ENCODE assay signal across 32 cellular contexts in the genomic region with DNA sequence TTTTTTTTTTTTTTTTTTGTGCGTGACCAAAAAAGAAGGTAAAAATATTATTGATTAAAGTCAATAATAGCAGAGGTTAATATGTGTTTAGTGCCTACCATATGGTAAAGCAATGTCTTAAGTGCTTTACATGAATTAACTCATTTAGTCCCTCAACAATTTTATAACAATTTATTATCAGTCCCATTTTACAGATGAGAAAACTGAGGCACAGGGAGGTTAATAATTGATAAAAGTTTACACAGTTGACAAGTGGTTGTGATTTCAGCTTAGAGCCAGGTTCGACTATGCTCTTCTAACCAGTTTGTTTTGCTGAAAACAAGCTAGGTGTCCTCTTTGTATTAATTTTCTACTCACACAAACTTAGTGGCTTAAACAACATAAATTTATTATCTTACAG.
DNase-seq lines count a peak whose midpoint lies in the region; ATAC-seq, FAIRE-seq and TF ChIP-seq lines count a peak whose summit lies in the region.
"Had no signal": no experiment of that assay in that cellular context is flagged by ENCODE, and none has a peak within 500 bp of the region (broad histone marks: within the 10 kb centered on the region; RNA-seq: fewer than 3 reads in every experiment).

No MANE protein-coding gene starts in this region.

- TF ChIP-seq POLR2A in HepG2 (IDR thresholded peaks at IDR 0.05; ENCODE audit: insufficient read depth in 1 of 2, low read depth in 2 of 2, low read length in 2 of 2) (no peak), right lobe of liver (IDR thresholded peaks at IDR 0.05) (no peak), K562 (conservative IDR thresholded peaks at IDR 0.05) (no peak)

- WGBS in HepG2 (ENCODE audit: low lambda C conversion rate), result 93% methylated on average over 2 of the region's 2 CpGs
- 95% methylated on average over 2 of the region's 2 CpGs for WGBS in right lobe of liver (ENCODE audit: insufficient coverage, low coverage, low lambda C conversion rate, missing lambda C conversion rate)
- 78% methylated on average over 2 of the region's 2 CpGs for WGBS in K562 (ENCODE audit: insufficient coverage, low coverage, missing lambda C conversion rate)

- TF ChIP-seq RAD21 in HepG2 (CRISPR knock-in tag; IDR thresholded peaks at IDR 0.05), result no peak
- TF ChIP-seq RAD21 in K562 (CRISPR knock-in tag; conservative IDR thresholded peaks at IDR 0.05 in 1 of 2, IDR thresholded peaks at IDR 0.05 in 1 of 2), result no peak

- H3K27ac ChIP-seq in HepG2 (ENCODE audit: extremely low read length, insufficient read depth, low read length) (no peak overlapping the region), right lobe of liver (no peak overlapping the region), K562 (ENCODE audit: extremely low read depth, low read depth, low read length) (no peak overlapping the region), osteoblast (ENCODE audit: low read depth, low read length) (no peak overlapping the region)
- H3K27ac ChIP-seq: 22Rv1; A549; BLaER1; BLaER1 treated with 17β-estradiol and CSF1 and Interleukin-3, amounts not matched to agents 10 nM and 100 nM; C4-2B had no signal

- H3K4me2 ChIP-seq in HepG2 (ENCODE audit: low read depth, low read length), result no peak overlapping the region
- no peak overlapping the region for H3K4me2 ChIP-seq in K562 (ENCODE audit: insufficient read depth, low read length)
- H3K4me2 ChIP-seq in osteoblast (ENCODE audit: insufficient read depth, low read length), result no peak overlapping the region
- H3K4me2 ChIP-seq: A549; BLaER1; BLaER1 treated with 17β-estradiol and CSF1 and Interleukin-3, amounts not matched to agents 10 nM and 100 nM had no signal

- no peak for FAIRE-seq in HepG2 (lab: Jason Lieb, UNC)
- FAIRE-seq in K562 (lab: Jason Lieb, UNC), result no peak
- FAIRE-seq: A204.1, A549 had no signal

- no peak overlapping the region for H3K9ac ChIP-seq in HepG2 (ENCODE audit: insufficient read depth, low read depth, low read length)
- no peak overlapping the region for H3K9ac ChIP-seq in K562 (ENCODE audit: insufficient read depth in 1 of 2, low read depth in 2 of 2, low read length in 2 of 2)
- H3K9ac ChIP-seq: BLaER1; BLaER1 treated with 17β-estradiol and CSF1 and Interleukin-3, amounts not matched to agents 10 nM and 100 nM had no signal

- no peaks in the 10 kb centered on the region for H4K20me1 ChIP-seq in HepG2 (ENCODE audit: insufficient read depth, low read length)
- no peaks in the 10 kb centered on the region for H4K20me1 ChIP-seq in K562 (replicated peaks; ENCODE audit: control insufficient read depth, insufficient read depth, low read length)
- H4K20me1 ChIP-seq in osteoblast (ENCODE audit: insufficient read depth, low read length), result no peaks in the 10 kb centered on the region
- H4K20me1 ChIP-seq: BLaER1 had no signal

- no peak for ATAC-seq in HepG2
- ATAC-seq in right lobe of liver, result no peak
- ATAC-seq in K562, result no peak
- ATAC-seq: A549; CD8-positive, alpha-beta T cell had no signal

- TF ChIP-seq EP300 in HepG2 (IDR thresholded peaks at IDR 0.05; ENCODE audit: low read depth in 2 of 2, low read length in 2 of 2), result no peak
- TF ChIP-seq EP300 in HepG2 (CRISPR knock-in tag; IDR thresholded peaks at IDR 0.05; ENCODE audit: borderline replicate concordance), result no peak
- no peak for TF ChIP-seq EP300 in K562 (IDR thresholded peaks at IDR 0.05; ENCODE audit: low read length)

- H2AFZ ChIP-seq in HepG2 (ENCODE audit: low read length), result no peak overlapping the region
- no peak overlapping the region for H2AFZ ChIP-seq in K562 (ENCODE audit: low read depth, low read length)
- H2AFZ ChIP-seq in osteoblast (ENCODE audit: low read length), result no peak overlapping the region

- DNase-seq in HepG2 (ENCODE audit: low spot score), result no peak
- DNase-seq in right lobe of liver, result no peak
- DNase-seq in K562 (ENCODE audit: extremely low read depth in 1 of 4, low spot score in 3 of 4), result no peak
- peak; percentile 17 for DNase-seq in osteoblast (ENCODE audit: insufficient read length, low spot score, missing footprints)
- no peak for DNase-seq in NCI-H524 (lab: John Stamatoyannopoulos, UW)
- DNase-seq in T-helper 1 cell, result no peak
- DNase-seq: 8988T; ACHN; AML-193; BE2C; C1 segment of cervical spinal cord; Caco-2; Calu3; CD4-positive, alpha-beta memory T cell; CD4-positive, alpha-beta T cell; CD4-positive, CD25-positive, alpha-beta regulatory T cell; CD8-positive, alpha-beta memory T cell; CD8-positive, alpha-beta T cell; COR-L47; DMS 273 treated with DMSO at 0.1 percent for 48 hours; DMS153; DMS53; DMS79; DMS79 treated with DMSO at 0.1 percent for 48 hours; DND-41; EL had no signal

- CTCF ChIA-PET in HepG2 (lab: Yijun Ruan, JAX; ENCODE audit: low intra/inter-chr PET ratio, low total read pairs) (no interaction called here), K562 (lab: Yijun Ruan, JAX; ENCODE audit: low intra/inter-chr PET ratio) (no interaction called here)

- no peaks in the 10 kb centered on the region for H3K9me1 ChIP-seq in K562 (ENCODE audit: control insufficient read depth, insufficient read depth, low read length)

- POLR2A ChIA-PET in HepG2 (lab: Yijun Ruan, JAX) (no interaction called here), K562 (lab: Yijun Ruan, JAX) (no interaction called here)

- in situ Hi-C loops in HepG2 (cut with HindIII; ENCODE audit: extremely low pct_ligation_motif_present, low pct_unique_long_range_greater_than_20kb), result no loop called here
- in situ Hi-C loops in K562 (cut with MboI), result no loop called here

- intact Hi-C loops in HepG2 (cut with micrococcal nuclease; ENCODE audit: unreplicated experiment) (no loop called here), right lobe of liver (cut with DNase I) (no loop called here), K562 (cut with micrococcal nuclease) (no loop called here)

- BruUV-seq in HepG2 (replicated peaks; lab: Mats Ljungman, UMichigan) (no TSS peak), K562 (replicated peaks; lab: Mats Ljungman, UMichigan) (no TSS peak)

- no peak for TF ChIP-seq CTCF in HepG2 (CRISPR knock-in tag; IDR thresholded peaks at IDR 0.05)
- no peak for TF ChIP-seq CTCF in right lobe of liver (IDR thresholded peaks at IDR 0.05)
- TF ChIP-seq CTCF in K562 (IDR thresholded peaks at IDR 0.05 in 2 of 3, conservative IDR thresholded peaks at IDR 0.05 in 1 of 3; ENCODE audit: insufficient read depth in 2 of 3, low read depth in 1 of 3, low read length in 3 of 3), result no peak
- no peak for TF ChIP-seq CTCF in osteoblast (IDR thresholded peaks at IDR 0.05; ENCODE audit: extremely low read depth, low read depth, low read length)

- H3K4me1 ChIP-seq in HepG2 (ENCODE audit: insufficient read depth, low read length) (no peaks in the 10 kb centered on the region), right lobe of liver (no peaks in the 10 kb centered on the region), K562 (replicated peaks in 1 of 2; ENCODE audit: control insufficient read depth in 2 of 2, insufficient read depth in 2 of 2, low read length in 2 of 2) (no peaks in the 10 kb centered on the region), osteoblast (ENCODE audit: insufficient read depth, low read length) (peaks cover 8% of the 10 kb centered on the region)
- H3K4me1 ChIP-seq: A549, BE2C, Caco-2 had no signal

- H3K79me2 ChIP-seq in HepG2 (ENCODE audit: insufficient read depth, low read length) (no peaks in the 10 kb centered on the region), K562 (ENCODE audit: control insufficient read depth, insufficient read depth, low read length) (no peaks in the 10 kb centered on the region), osteoblast (ENCODE audit: insufficient read depth, low read length) (no peaks in the 10 kb centered on the region)

- no peak overlapping the region for H3K4me3 ChIP-seq in HepG2 (replicated peaks in 1 of 3; ENCODE audit: insufficient read depth in 1 of 3, low read depth in 2 of 3, low read length in 3 of 3)
- no peak overlapping the region for H3K4me3 ChIP-seq in right lobe of liver
- no peak overlapping the region for H3K4me3 ChIP-seq in K562
- no peak overlapping the region for H3K4me3 ChIP-seq in osteoblast (ENCODE audit: insufficient read depth, low read length)
- H3K4me3 ChIP-seq: A549; BLaER1; BLaER1 treated with 17β-estradiol and CSF1 and Interleukin-3, amounts not matched to agents 10 nM and 100 nM had no signal

- no peaks in the 10 kb centered on the region for H3K27me3 ChIP-seq in HepG2 (ENCODE audit: control insufficient read depth in 1 of 2, insufficient read depth in 2 of 2, low read length in 2 of 2)
- H3K27me3 ChIP-seq in right lobe of liver, result no peaks in the 10 kb centered on the region
- H3K27me3 ChIP-seq in K562 (ENCODE audit: control insufficient read depth in 2 of 2, insufficient read depth in 2 of 2, low read length in 2 of 2), result no peaks in the 10 kb centered on the region
- no peaks in the 10 kb centered on the region for H3K27me3 ChIP-seq in osteoblast (ENCODE audit: insufficient read depth, low read length)
- H3K27me3 ChIP-seq: BE2C; BLaER1; BLaER1 treated with 17β-estradiol and CSF1 and Interleukin-3, amounts not matched to agents 10 nM and 100 nM had no signal

- H3K9me3 ChIP-seq in HepG2 (ENCODE audit: low read length) (no peaks in the 10 kb centered on the region), right lobe of liver (no peaks in the 10 kb centered on the region), K562 (replicated peaks; ENCODE audit: control insufficient read depth, insufficient read depth, low read depth, low read length) (no peaks in the 10 kb centered on the region), osteoblast (ENCODE audit: low read depth, low read length) (no peaks in the 10 kb centered on the region)
- H3K9me3 ChIP-seq: BE2C, Caco-2 had no signal

- H3K36me3 ChIP-seq in HepG2 (replicated peaks in 1 of 2; ENCODE audit: control insufficient read depth in 1 of 2, insufficient read depth in 2 of 2, low read length in 2 of 2), result peaks cover 3 to 6% of the 10 kb centered on the region in 2 experiments; a peak in 2 of 5 replicates
- no peaks in the 10 kb centered on the region for H3K36me3 ChIP-seq in right lobe of liver
- H3K36me3 ChIP-seq in K562 (ENCODE audit: control insufficient read depth, insufficient read depth, low read length), result peaks cover 19% of the 10 kb centered on the region; the same call in 2 of the 3 replicates
- H3K36me3 ChIP-seq in osteoblast (ENCODE audit: insufficient read depth, low read length), result no peaks in the 10 kb centered on the region

TF ChIP-seq in HepG2, 621 proteins besides CTCF, POLR2A, EP300 and RAD21 (continues in another document):
- TF ChIP-seq ZNF614 (CRISPR knock-in tag; IDR thresholded peaks at IDR 0.05; ENCODE audit: borderline replicate concordance) (no peak), ZNF709 (CRISPR knock-in tag; IDR thresholded peaks at IDR 0.05) (no peak), ERF (CRISPR knock-in tag; IDR thresholded peaks at IDR 0.05) (no peak), ZNF629 (CRISPR knock-in tag; conservative IDR thresholded peaks at IDR 0.05) (peak; percentile 69), ZNF672 (CRISPR knock-in tag; IDR thresholded peaks at IDR 0.05) (no peak)

TF ChIP-seq in K562, 482 proteins besides CTCF, POLR2A, EP300 and RAD21 (continues in another document):
- TF ChIP-seq MEF2A (IDR thresholded peaks at IDR 0.05; ENCODE audit: control insufficient read depth, low read depth, low read length) (no peak), STAG1 (CRISPR knock-in tag; IDR thresholded peaks at IDR 0.05; ENCODE audit: borderline replicate concordance) (no peak), HNRNPLL (IDR thresholded peaks at IDR 0.05; ENCODE audit: low read depth, low read length, poor library complexity, severe bottlenecking) (no peak)
